ENCODE assay signal across 25 cellular contexts in the genomic region with DNA sequence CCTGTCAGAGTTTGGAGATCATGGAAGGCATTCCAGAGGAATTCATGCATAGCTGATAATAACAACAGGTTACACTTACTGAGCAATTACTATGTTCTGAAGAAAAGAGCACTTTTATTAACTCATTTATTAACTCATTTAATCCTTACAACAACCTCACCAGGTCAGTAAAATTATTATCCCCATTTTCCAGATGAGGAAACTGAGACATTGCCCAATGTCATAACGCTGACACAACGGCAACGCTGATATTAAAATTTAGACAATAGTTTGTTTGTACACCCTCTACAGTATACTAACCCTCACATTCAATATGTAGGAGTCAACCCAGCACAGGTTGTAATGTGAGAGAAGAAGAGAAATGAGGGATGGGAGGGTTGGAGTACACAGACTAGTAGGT.
DNase-seq lines count a peak whose midpoint lies in the region; ATAC-seq, FAIRE-seq and TF ChIP-seq lines count a peak whose summit lies in the region.
"Had no signal": no experiment of that assay in that cellular context is flagged by ENCODE, and none has a peak within 500 bp of the region (broad histone marks: within the 10 kb centered on the region; RNA-seq: fewer than 3 reads in every experiment).

No MANE protein-coding gene starts in this region.

- no peaks in the 10 kb centered on the region for H3K27me3 Mint-ChIP-seq in T-helper 17 cell
- H3K27me3 Mint-ChIP-seq in stimulated activated naive B cell treated with anti-CD40 and anti-IgM and Interleukin-4, amounts not matched to agents 10 μg/mL and 1 μg/mL and 100 μg/mL, for 72 hours, result no peaks in the 10 kb centered on the region
- H3K27me3 Mint-ChIP-seq: B cell; CD4-positive, alpha-beta T cell had no signal

- intact Hi-C loops in HepG2 (cut with micrococcal nuclease; ENCODE audit: unreplicated experiment), result no loop called here
- intact Hi-C loops in right lobe of liver (cut with DNase I), result no loop called here
- intact Hi-C loops in posterior cingulate gyrus (cut with DNase I), result no loop called here

- TF ChIP-seq EP300 in HepG2 (IDR thresholded peaks at IDR 0.05; ENCODE audit: low read depth in 2 of 2, low read length in 2 of 2) (no peak), HepG2 (CRISPR knock-in tag; IDR thresholded peaks at IDR 0.05; ENCODE audit: borderline replicate concordance) (no peak)

- peaks cover 7% of the 10 kb centered on the region for H3K36me3 Mint-ChIP-seq in T-helper 17 cell (ENCODE audit: low read depth)
- peaks cover 16 to 34% of the 10 kb centered on the region in 2 donors for H3K36me3 Mint-ChIP-seq in stimulated activated naive B cell treated with anti-CD40 and anti-IgM and Interleukin-4, amounts not matched to agents 10 μg/mL and 1 μg/mL and 100 μg/mL, for 72 hours

- H3K27ac ChIP-seq in HepG2 (ENCODE audit: extremely low read length, insufficient read depth, low read length) (no peak overlapping the region), right lobe of liver (no peak overlapping the region)
- H3K27ac ChIP-seq: 22Rv1; A549; BLaER1 treated with 17β-estradiol and CSF1 and Interleukin-3, amounts not matched to agents 10 nM and 100 nM; C4-2B had no signal

- no peak overlapping the region for H3K4me2 ChIP-seq in HepG2 (ENCODE audit: low read depth, low read length)
- H3K4me2 ChIP-seq: A549; BLaER1 treated with 17β-estradiol and CSF1 and Interleukin-3, amounts not matched to agents 10 nM and 100 nM had no signal

- no peaks in the 10 kb centered on the region for H3K27me3 ChIP-seq in HepG2 (ENCODE audit: control insufficient read depth in 1 of 2, insufficient read depth in 2 of 2, low read length in 2 of 2)
- no peaks in the 10 kb centered on the region for H3K27me3 ChIP-seq in right lobe of liver
- H3K27me3 ChIP-seq: BLaER1 treated with 17β-estradiol and CSF1 and Interleukin-3, amounts not matched to agents 10 nM and 100 nM had no signal

- H3K9me3 Mint-ChIP-seq in stimulated activated naive B cell treated with anti-CD40 and anti-IgM and Interleukin-4, amounts not matched to agents 10 μg/mL and 1 μg/mL and 100 μg/mL, for 72 hours, result no peaks in the 10 kb centered on the region
- H3K9me3 Mint-ChIP-seq: CD4-positive, alpha-beta T cell; CD8-positive, alpha-beta T cell had no signal

- no peak for TF ChIP-seq CTCF in HepG2 (CRISPR knock-in tag; IDR thresholded peaks at IDR 0.05)
- no peak for TF ChIP-seq CTCF in right lobe of liver (IDR thresholded peaks at IDR 0.05)

- BruUV-seq in HepG2 (replicated peaks; lab: Mats Ljungman, UMichigan), result no TSS peak

- WGBS in HepG2 (ENCODE audit: low lambda C conversion rate), result 98% methylated on average over 3 of the region's 3 CpGs
- WGBS in right lobe of liver (ENCODE audit: insufficient coverage, low coverage, low lambda C conversion rate, missing lambda C conversion rate), result 90% methylated on average over 3 of the region's 3 CpGs

- H3K9ac ChIP-seq in HepG2 (ENCODE audit: insufficient read depth, low read depth, low read length), result no peak overlapping the region
- H3K9ac ChIP-seq: BLaER1 treated with 17β-estradiol and CSF1 and Interleukin-3, amounts not matched to agents 10 nM and 100 nM had no signal

- H3K4me1 ChIP-seq in HepG2 (ENCODE audit: insufficient read depth, low read length) (no peaks in the 10 kb centered on the region), right lobe of liver (no peaks in the 10 kb centered on the region)
- H3K4me1 ChIP-seq: BLaER1 treated with 17β-estradiol and CSF1 and Interleukin-3, amounts not matched to agents 10 nM and 100 nM; Caco-2 had no signal

- H2AFZ ChIP-seq in HepG2 (ENCODE audit: low read length), result no peak overlapping the region

- H3K9me3 ChIP-seq in HepG2 (ENCODE audit: low read length), result no peaks in the 10 kb centered on the region
- H3K9me3 ChIP-seq in right lobe of liver, result no peaks in the 10 kb centered on the region
- H3K9me3 ChIP-seq in T-helper 17 cell (ENCODE audit: control insufficient read depth, low read length, poor library complexity, severe bottlenecking), result no peaks in the 10 kb centered on the region
- H3K9me3 ChIP-seq: A549; BLaER1 treated with 17β-estradiol and CSF1 and Interleukin-3, amounts not matched to agents 10 nM and 100 nM; Caco-2 had no signal

- no peak for TF ChIP-seq POLR2A in HepG2 (IDR thresholded peaks at IDR 0.05; ENCODE audit: insufficient read depth in 1 of 2, low read depth in 2 of 2, low read length in 2 of 2)
- TF ChIP-seq POLR2A in right lobe of liver (IDR thresholded peaks at IDR 0.05), result no peak

- H3K4me3 ChIP-seq in HepG2 (replicated peaks in 1 of 3; ENCODE audit: insufficient read depth in 1 of 3, low read depth in 2 of 3, low read length in 3 of 3) (no peak overlapping the region), right lobe of liver (no peak overlapping the region)
- H3K4me3 ChIP-seq: A549; BLaER1 treated with 17β-estradiol and CSF1 and Interleukin-3, amounts not matched to agents 10 nM and 100 nM had no signal

- in situ Hi-C loops in HepG2 (cut with HindIII; ENCODE audit: extremely low pct_ligation_motif_present, low pct_unique_long_range_greater_than_20kb), result loop anchor here (25.0 kb wide), 1 partner anchor 921 kb away; no protein-coding TSS in a partner anchor

- no peak for DNase-seq in HepG2 (ENCODE audit: low spot score)
- no peak for DNase-seq in right lobe of liver
- DNase-seq in T-helper 17 cell, result no peak
- DNase-seq in stimulated activated naive B cell treated with anti-CD40 and anti-IgM and Interleukin-4, amounts not matched to agents 10 μg/mL and 1 μg/mL and 100 μg/mL, for 72 hours, result no peak
- no peak for DNase-seq in posterior cingulate gyrus
- DNase-seq in hepatic stellate cell (ENCODE audit: low spot score), result no peak
- DNase-seq: AML-193; Caco-2; Calu3; CD4-positive, alpha-beta T cell; CD8-positive, alpha-beta T cell; DMS 273 treated with DMSO at 0.1 percent for 48 hours; DMS153; DMS53; DMS79; DND-41; EL; GDM1 had no signal

- POLR2A ChIA-PET in HepG2 (lab: Yijun Ruan, JAX), result no interaction called here

- H3K4me3 Mint-ChIP-seq in T-helper 17 cell, result no peak overlapping the region
- H3K4me3 Mint-ChIP-seq in stimulated activated naive B cell treated with anti-CD40 and anti-IgM and Interleukin-4, amounts not matched to agents 10 μg/mL and 1 μg/mL and 100 μg/mL, for 72 hours, result no peak overlapping the region
- H3K4me3 Mint-ChIP-seq: B cell; CD4-positive, alpha-beta T cell; CD8-positive, alpha-beta T cell had no signal

- peaks cover 6% of the 10 kb centered on the region for H3K4me1 Mint-ChIP-seq in T-helper 17 cell
- H3K4me1 Mint-ChIP-seq in stimulated activated naive B cell treated with anti-CD40 and anti-IgM and Interleukin-4, amounts not matched to agents 10 μg/mL and 1 μg/mL and 100 μg/mL, for 72 hours, result peaks cover 0 to 2% of the 10 kb centered on the region in 2 donors
- H3K4me1 Mint-ChIP-seq: B cell had no signal

- H4K20me1 ChIP-seq in HepG2 (ENCODE audit: insufficient read depth, low read length), result no peaks in the 10 kb centered on the region
- H4K20me1 ChIP-seq: BLaER1 treated with 17β-estradiol and CSF1 and Interleukin-3, amounts not matched to agents 10 nM and 100 nM had no signal

- H3K36me3 ChIP-seq in HepG2 (replicated peaks in 1 of 2; ENCODE audit: control insufficient read depth in 1 of 2, insufficient read depth in 2 of 2, low read length in 2 of 2) (peaks cover 1 to 8% of the 10 kb centered on the region in 2 experiments; a peak in 3 of 5 replicates), right lobe of liver (peaks cover 0 to 4% (median under 1%) of the 10 kb centered on the region in 4 donors)

- FAIRE-seq in HepG2 (lab: Jason Lieb, UNC), result no peak
- FAIRE-seq: A549, GM12891, GM19239 had no signal

- H3K27ac Mint-ChIP-seq in T-helper 17 cell, result peak overlapping the region; percentile 27
- H3K27ac Mint-ChIP-seq in stimulated activated naive B cell treated with anti-CD40 and anti-IgM and Interleukin-4, amounts not matched to agents 10 μg/mL and 1 μg/mL and 100 μg/mL, for 72 hours, result peak overlapping the region; percentile 22
- H3K27ac Mint-ChIP-seq: B cell; CD4-positive, alpha-beta T cell; CD8-positive, alpha-beta T cell had no signal

- no peaks in the 10 kb centered on the region for H3K79me2 ChIP-seq in HepG2 (ENCODE audit: insufficient read depth, low read length)

- CTCF ChIA-PET in HepG2 (lab: Yijun Ruan, JAX; ENCODE audit: low intra/inter-chr PET ratio, low total read pairs), result no interaction called here

- no peak for TF ChIP-seq RAD21 in HepG2 (CRISPR knock-in tag; IDR thresholded peaks at IDR 0.05)

- ATAC-seq in HepG2 (no peak), right lobe of liver (no peak), T-helper 17 cell (no peak)
- no peak for ATAC-seq in stimulated activated naive B cell treated with anti-CD40 and anti-IgM and Interleukin-4, amounts not matched to agents 10 μg/mL and 1 μg/mL and 100 μg/mL, for 72 hours (replicated peaks)
- ATAC-seq: A549; CD8-positive, alpha-beta T cell had no signal

TF ChIP-seq in HepG2, 621 proteins besides CTCF, POLR2A, EP300 and RAD21:
- TF ChIP-seq, protein P1, sequence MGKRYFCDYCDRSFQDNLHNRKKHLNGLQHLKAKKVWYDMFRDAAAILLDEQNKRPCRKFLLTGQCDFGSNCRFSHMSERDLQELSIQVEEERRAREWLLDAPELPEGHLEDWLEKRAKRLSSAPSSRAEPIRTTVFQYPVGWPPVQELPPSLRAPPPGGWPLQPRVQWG (CRISPR knock-in tag; IDR thresholded peaks at IDR 0.05; ENCODE audit: borderline replicate concordance, low read depth), result no peak
- TF ChIP-seq ZNF629 (CRISPR knock-in tag; conservative IDR thresholded peaks at IDR 0.05), result peak; percentile 56; the same call in 1 of the 2 replicates
